Comparison of ENCODE assay signal across 10 cellular contexts in the genomic region with DNA sequence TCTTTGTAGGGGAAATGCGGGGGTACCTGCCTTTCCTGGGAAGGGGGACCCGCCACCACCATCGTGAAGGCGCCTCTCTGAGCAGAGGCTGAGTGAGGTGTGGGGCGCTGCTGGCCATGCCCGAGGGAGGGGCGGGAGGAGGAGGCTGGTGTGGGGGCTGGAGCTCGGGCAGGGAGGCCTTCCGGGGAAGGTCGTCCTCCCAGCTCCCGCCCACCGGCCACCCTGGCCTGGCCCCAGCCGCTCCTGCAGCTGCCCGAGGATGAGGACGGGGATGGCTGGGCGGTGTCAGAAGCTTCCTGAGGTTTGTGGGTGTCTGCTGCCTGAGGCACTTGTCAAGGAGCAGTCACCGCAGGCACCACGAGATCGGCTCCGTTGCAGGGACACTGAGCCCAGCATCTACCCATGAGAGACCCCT. TPM values are rescaled to one million over a fixed set of nuclear protein-coding genes. Genes with fewer than 3 reads are reported as not detected.
DNase-seq lines count a peak whose midpoint lies in the region; ATAC-seq and TF ChIP-seq lines count a peak whose summit lies in the region.
"Had no signal": no experiment of that assay in that cellular context is flagged by ENCODE, and none has a peak within 500 bp of the region (broad histone marks: within the 10 kb centered on the region; RNA-seq: fewer than 3 reads in every experiment).

No MANE protein-coding gene starts in this region.

- peak overlapping the region; percentile 88 to 95 (median 91) for H3K27ac ChIP-seq in esophagus squamous epithelium

- no peak for TF ChIP-seq CTCF in esophagus squamous epithelium (IDR thresholded peaks at IDR 0.05)
- no peak for TF ChIP-seq CTCF in natural killer cell (IDR thresholded peaks at IDR 0.05)
- no peak for TF ChIP-seq CTCF in GM10248 (IDR thresholded peaks at IDR 0.05; ENCODE audit: control extremely low read depth, extremely low read depth, low read depth, missing control alignments)

- DNase-seq in A172 (ENCODE audit: low spot score) (peak; percentile 36), NCI-H510A (lab: John Stamatoyannopoulos, UW) (peak; percentile 88), esophagus squamous epithelium (lab: John Stamatoyannopoulos, UW) (no peak), natural killer cell (no peak), SW 1271 (lab: John Stamatoyannopoulos, UW) (no peak), GM10248 (ENCODE audit: extremely low spot score) (no peak), KBM-7 (no peak)
- no peak for DNase-seq in activated CD8-positive, alpha-beta memory T cell treated with anti-CD3 and anti-CD28 coated beads, Interleukin-2, amount 50 U/mL, for 4 hours
- DNase-seq: Karpas-422 had no signal

- WGBS in esophagus squamous epithelium, 2 donors: 10% methylated on average over 2 of the region's 20 CpGs; no CpG with 5 or more reads in 1 of the 2 donors

- peak; percentile 47 to 57 (median 50) for ATAC-seq in natural killer cell

- peaks cover 16 to 51% of the 10 kb centered on the region in 2 donors for H3K4me1 Mint-ChIP-seq in natural killer cell

- TF ChIP-seq POLR2A in esophagus squamous epithelium (IDR thresholded peaks at IDR 0.05): no peak

- peaks cover 18 to 31% (median 19%) of the 10 kb centered on the region in 3 donors for H3K36me3 ChIP-seq in esophagus squamous epithelium

- no peaks in the 10 kb centered on the region for H3K27me3 Mint-ChIP-seq in natural killer cell (ENCODE audit: low read depth in 2 of 2)

- H3K9me3 ChIP-seq in esophagus squamous epithelium: no peaks in the 10 kb centered on the region
- H3K9me3 ChIP-seq: SK-N-SH had no signal

- H3K4me3 Mint-ChIP-seq in natural killer cell: peak overlapping the region; percentile 84

- peak overlapping the region in 3 of 4 donors; percentile 25 to 46 (median 34) for H3K4me3 ChIP-seq in esophagus squamous epithelium

- peak overlapping the region; percentile 74 to 80 for H3K27ac Mint-ChIP-seq in natural killer cell

- H3K27me3 ChIP-seq in esophagus squamous epithelium: no peaks in the 10 kb centered on the region

- no peaks in the 10 kb centered on the region for H3K9me3 Mint-ChIP-seq in natural killer cell

- H3K36me3 Mint-ChIP-seq in natural killer cell: no peaks in the 10 kb centered on the region

- in situ Hi-C loops in KBM-7 (cut with MboI; ENCODE audit: low pct_unique_long_range_greater_than_20kb, low sequenced_read_pairs): no loop called here

- POLR2A ChIA-PET in GM10248 (lab: Yijun Ruan, JAX): no interaction called here

- intact Hi-C loops in esophagus squamous epithelium (cut with DNase I): loop anchor here (5.0 kb wide), 1 partner anchor 39 kb away; no protein-coding TSS in a partner anchor
- intact Hi-C loops in natural killer cell (cut with micrococcal nuclease): no loop called here

- CTCF ChIA-PET in GM10248 (lab: Yijun Ruan, JAX): no interaction called here

- H3K4me1 ChIP-seq in esophagus squamous epithelium: peaks cover 61 to 96% (median 69%) of the 10 kb centered on the region in 3 donors

RNA-seq across cellular contexts. Expression of a gene that starts 11.4 kb away (rescaled TPM):
- total RNA-seq in A172 (2014; rRNA removed; shearing (Covaris generic)): 12.1 and 20.9 TPM in 2 replicates
- 10 to 100 TPM; 14.9 to 27.3 (median 16.7) TPM for total RNA-seq in esophagus squamous epithelium
- 10 to 100 TPM; 23.7 to 29.5 (median 24.4) TPM for total RNA-seq in natural killer cell

Comparison
In these comparisons a context has a peak if more than half of its experiments do, and no peak if none do; other contexts are left out.
1. DNase-seq: peak in A172 (single experiment) and NCI-H510A (single experiment); none in esophagus squamous epithelium (single experiment), natural killer cell (single experiment), SW 1271 (0 of 2), GM10248 (single experiment), activated CD8-positive, alpha-beta memory T cell treated with anti-CD3 and anti-CD28 coated beads, Interleukin-2, amount 50 U/mL, for 4 hours (single experiment) and KBM-7 (single experiment).